Comparison of ENCODE assay signal across 20 cellular contexts in the genomic region with DNA sequence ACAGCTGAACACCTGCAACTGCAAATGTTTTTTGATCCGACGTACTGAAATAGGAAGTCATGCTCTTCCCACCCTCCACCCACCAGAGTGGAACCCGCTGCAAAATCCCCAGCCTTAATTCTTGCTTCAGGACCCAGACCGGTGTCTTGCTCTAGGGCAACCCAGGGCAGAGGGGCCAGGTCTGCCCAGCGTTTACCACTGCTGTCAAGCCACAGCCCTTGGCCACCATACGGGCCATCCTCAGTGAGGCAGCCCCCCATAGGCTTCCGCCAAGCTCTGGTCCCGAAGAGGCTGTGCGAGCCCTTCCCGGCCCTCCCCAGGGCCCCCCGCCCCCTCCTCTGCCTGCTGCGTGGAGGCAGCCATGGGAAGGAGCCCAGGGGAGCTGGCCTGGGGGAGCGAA.
"Had no signal": no experiment of that assay in that cellular context is flagged by ENCODE, and none has a peak within 500 bp of the region (broad histone marks: within the 10 kb centered on the region; RNA-seq: fewer than 3 reads in every experiment).

No MANE protein-coding gene starts in this region.

- H3K27ac ChIP-seq: gastrocnemius medialis, left ventricle myocardium inferior, pancreas, right lobe of liver, testis, VCaP had no signal

- H3K4me1 Mint-ChIP-seq: activated CD4-positive, alpha-beta T cell treated with anti-CD3 and anti-CD28 coated beads for 36 hours had no signal

- H3K27me3 ChIP-seq: gastrocnemius medialis, pancreas, right lobe of liver, testis had no signal

- H3K9me3 Mint-ChIP-seq: activated CD4-positive, alpha-beta memory T cell treated with anti-CD3 and anti-CD28 coated beads for 36 hours; stimulated activated effector memory CD8-positive, alpha-beta T cell treated with anti-CD3 and anti-CD28 coated beads, Interleukin-12 subunit alpha, Interleukin-12 subunit beta, amount 100 ng/mL, for 72 hours; T-helper 1 cell treated with Interleukin-12 subunit alpha and Interleukin-12 subunit beta and Interleukin-4 antibody, amounts not matched to agents 30 μg/mL and 1 μg/mL, for 36 hours had no signal

- ATAC-seq: activated CD4-positive, alpha-beta T cell treated with anti-CD3 and anti-CD28 coated beads for 36 hours; esophagus mucosa; gastrocnemius medialis; mucosa of descending colon; naive thymus-derived CD4-positive, alpha-beta T cell; pancreas; right lobe of liver; stimulated activated effector memory CD8-positive, alpha-beta T cell treated with anti-CD3 and anti-CD28 coated beads, Interleukin-12 subunit alpha, Interleukin-12 subunit beta, amount 100 ng/mL, for 72 hours had no signal

- H3K27me3 Mint-ChIP-seq: activated CD4-positive, alpha-beta memory T cell treated with anti-CD3 and anti-CD28 coated beads for 36 hours; activated CD4-positive, alpha-beta T cell treated with anti-CD3 and anti-CD28 coated beads for 36 hours; activated naive CD8-positive, alpha-beta T cell; memory B cell; naive thymus-derived CD4-positive, alpha-beta T cell had no signal

- H3K4me3 Mint-ChIP-seq: activated CD4-positive, alpha-beta memory T cell treated with anti-CD3 and anti-CD28 coated beads for 36 hours; activated CD4-positive, alpha-beta T cell treated with anti-CD3 and anti-CD28 coated beads for 36 hours; activated naive CD8-positive, alpha-beta T cell; memory B cell; naive thymus-derived CD4-positive, alpha-beta T cell; stimulated activated effector memory CD8-positive, alpha-beta T cell treated with anti-CD3 and anti-CD28 coated beads, Interleukin-12 subunit alpha, Interleukin-12 subunit beta, amount 100 ng/mL, for 72 hours; T-helper 1 cell treated with Interleukin-12 subunit alpha and Interleukin-12 subunit beta and Interleukin-4 antibody, amounts not matched to agents 30 μg/mL and 1 μg/mL, for 36 hours had no signal

- H3K9me3 ChIP-seq: gastrocnemius medialis, left ventricle myocardium inferior, mucosa of descending colon, pancreas, right lobe of liver, testis had no signal

- H3K36me3 ChIP-seq: gastrocnemius medialis, pancreas had no signal

- H3K27ac Mint-ChIP-seq: activated CD4-positive, alpha-beta memory T cell treated with anti-CD3 and anti-CD28 coated beads for 36 hours; activated CD4-positive, alpha-beta T cell treated with anti-CD3 and anti-CD28 coated beads for 36 hours; T-helper 1 cell treated with Interleukin-12 subunit alpha and Interleukin-12 subunit beta and Interleukin-4 antibody, amounts not matched to agents 30 μg/mL and 1 μg/mL, for 36 hours had no signal

- DNase-seq: activated CD4-positive, alpha-beta memory T cell treated with anti-CD3 and anti-CD28 coated beads for 36 hours; activated CD4-positive, alpha-beta T cell treated with anti-CD3 and anti-CD28 coated beads for 36 hours; activated gamma-delta T cell; cerebellar nuclear complex; effector CD4-positive, alpha-beta T cell; gastrocnemius medialis; left ventricle myocardium inferior; mucosa of descending colon; naive thymus-derived CD4-positive, alpha-beta T cell; pancreas; right lobe of liver; stimulated activated CD4-positive, alpha-beta T cell treated with anti-CD3 and anti-CD28 coated beads, Interleukin-4, amount 100 ng/mL, for 24 hours; testis had no signal

- H3K4me1 ChIP-seq: gastrocnemius medialis, right lobe of liver, testis had no signal

- H3K4me3 ChIP-seq: gastrocnemius medialis, left ventricle myocardium inferior, mucosa of descending colon, pancreas, right lobe of liver, smooth muscle cell, testis had no signal

- H3K36me3 Mint-ChIP-seq: activated CD4-positive, alpha-beta memory T cell treated with anti-CD3 and anti-CD28 coated beads for 36 hours had no signal

- H3K4me2 ChIP-seq: smooth muscle cell had no signal
